ENCODE assay signal across 1 cellular context in the genomic region with DNA sequence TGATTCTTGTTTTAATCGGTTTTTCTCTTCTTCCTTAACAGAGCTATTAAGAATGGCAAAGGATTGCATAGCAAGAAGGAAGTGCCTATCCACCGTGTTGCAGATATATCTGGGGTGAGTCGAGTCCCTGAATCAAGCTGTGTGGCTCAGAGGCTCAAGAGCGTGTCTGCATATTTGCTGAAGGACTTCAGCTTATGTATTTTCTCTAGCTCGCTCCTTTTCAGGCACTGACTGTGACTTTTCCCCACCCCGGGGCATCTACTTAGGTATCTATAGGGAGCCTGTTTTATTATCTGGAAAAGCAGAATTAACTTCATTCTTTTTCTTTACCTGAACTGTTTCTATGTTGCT.
TF ChIP-seq lines count a peak whose summit lies in the region.

No MANE protein-coding gene starts in this region.

TF ChIP-seq in H1, 55 proteins besides CTCF, POLR2A, EP300 and RAD21 (continued from another document):
- TF ChIP-seq, protein P1, sequence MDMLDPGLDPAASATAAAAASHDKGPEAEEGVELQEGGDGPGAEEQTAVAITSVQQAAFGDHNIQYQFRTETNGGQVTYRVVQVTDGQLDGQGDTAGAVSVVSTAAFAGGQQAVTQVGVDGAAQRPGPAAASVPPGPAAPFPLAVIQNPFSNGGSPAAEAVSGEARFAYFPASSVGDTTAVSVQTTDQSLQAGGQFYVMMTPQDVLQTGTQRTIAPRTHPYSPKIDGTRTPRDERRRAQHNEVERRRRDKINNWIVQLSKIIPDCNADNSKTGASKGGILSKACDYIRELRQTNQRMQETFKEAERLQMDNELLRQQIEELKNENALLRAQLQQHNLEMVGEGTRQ (IDR thresholded peaks at IDR 0.05; ENCODE audit: low read length), result no peak
- TF ChIP-seq SP1 (IDR thresholded peaks at IDR 0.05; ENCODE audit: low read depth, low read length) (no peak), KDM4A (IDR thresholded peaks at IDR 0.05; ENCODE audit: low read depth, low read length, severe bottlenecking) (no peak), SAP30 (IDR thresholded peaks at IDR 0.05; ENCODE audit: insufficient read depth, insufficient replicate concordance, low read length) (no peak), RXRA (IDR thresholded peaks at IDR 0.05; ENCODE audit: insufficient read depth, low read depth, low read length) (no peak)
TF ChIP-seq in H1: peak in this region for 0.
